In genomic region chr5:77630246-77631165, GRCh38 we compare ENCODE assay signal across 1 cellular context.
TF ChIP-seq lines count a peak whose summit lies in the region.

No MANE protein-coding gene starts in this region.

TF ChIP-seq in HEK293, 187 proteins besides CTCF, POLR2A, EP300 and RAD21 (continued from another document):
- TF ChIP-seq ZNF645 (tag by site-specific recombination; IDR thresholded peaks at IDR 0.05), result no peak
TF ChIP-seq in HEK293: peak in this region for 51.
